Comparison of ENCODE assay signal across 1 cellular context in the genomic region with DNA sequence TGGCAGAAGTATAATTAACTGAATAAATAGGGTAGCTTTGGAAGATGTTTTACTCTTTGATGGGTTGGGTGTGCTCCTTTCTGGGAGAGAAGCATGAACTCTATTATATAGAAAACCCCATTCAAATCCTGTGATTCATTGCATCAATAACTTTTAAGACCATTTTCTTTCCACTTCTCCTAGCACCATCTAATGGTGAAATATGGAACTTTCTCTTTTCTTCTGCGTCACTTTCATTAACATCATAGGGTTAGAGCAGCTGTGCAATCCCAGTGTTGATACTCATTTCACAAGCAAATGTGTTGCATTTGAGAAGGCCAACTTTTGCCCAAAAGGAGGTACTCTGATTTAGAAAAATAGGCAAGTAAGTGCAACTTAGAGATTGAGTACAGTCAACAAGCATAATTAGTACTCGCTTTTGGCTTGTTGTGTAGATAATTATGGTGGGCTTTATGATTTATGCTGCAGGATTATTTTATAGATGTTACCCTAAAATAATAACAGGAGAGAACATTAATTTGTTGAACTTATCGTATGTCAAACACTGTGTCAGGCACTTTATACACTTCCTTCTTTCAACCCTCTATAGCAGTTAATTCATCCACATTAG.
TF ChIP-seq lines count a peak whose summit lies in the region.

No MANE protein-coding gene starts in this region.

TF ChIP-seq in K562, 482 proteins besides CTCF, POLR2A, EP300 and RAD21 (continued from another document and continues in another):
- TF ChIP-seq DNMT1 (IDR thresholded peaks at IDR 0.05) (no peak), MEF2D (tag; conservative IDR thresholded peaks at IDR 0.05; ENCODE audit: low read depth) (no peak), SUPT5H (IDR thresholded peaks at IDR 0.05) (peak; percentile 91), THRAP3 (IDR thresholded peaks at IDR 0.05; ENCODE audit: borderline replicate concordance) (0 out of 2 replicates have a peak, but pooled peaks have one; percentile 42), BACH1 (tag; IDR thresholded peaks at IDR 0.05) (peak; percentile 66; the same call in 1 of the 2 replicates), SP1 (CRISPR knock-in tag; IDR thresholded peaks at IDR 0.05) (0 out of 2 replicates have a peak, but pooled peaks have one; percentile 52), RFX5 (IDR thresholded peaks at IDR 0.05; ENCODE audit: low read depth, low read length) (no peak; the same call in 1 of the 2 replicates), ATF1 (CRISPR knock-in tag; IDR thresholded peaks at IDR 0.05) (no peak), ATF1 (tag; IDR thresholded peaks at IDR 0.05) (peak; percentile 58), NCOR1 (IDR thresholded peaks at IDR 0.05) (peak; percentile 42; the same call in 1 of the 2 replicates), GTF2F1 (IDR thresholded peaks at IDR 0.05; ENCODE audit: low read depth, low read length) (no peak), ZFP30 (CRISPR knock-in tag; IDR thresholded peaks at IDR 0.05; ENCODE audit: borderline replicate concordance) (peak; percentile 8; the same call in 1 of the 2 replicates), ZSCAN29 (IDR thresholded peaks at IDR 0.05) (no peak; the same call in 1 of the 2 replicates), CREB1 (IDR thresholded peaks at IDR 0.05) (peak; percentile 62; the same call in 1 of the 2 replicates), CREB1 (CRISPR knock-in tag; IDR thresholded peaks at IDR 0.05) (peak; percentile 46; the same call in 1 of the 2 replicates), ZNF436 (CRISPR knock-in tag; IDR thresholded peaks at IDR 0.05) (peak; percentile 26; the same call in 1 of the 2 replicates)
- TF ChIP-seq, protein P1, sequence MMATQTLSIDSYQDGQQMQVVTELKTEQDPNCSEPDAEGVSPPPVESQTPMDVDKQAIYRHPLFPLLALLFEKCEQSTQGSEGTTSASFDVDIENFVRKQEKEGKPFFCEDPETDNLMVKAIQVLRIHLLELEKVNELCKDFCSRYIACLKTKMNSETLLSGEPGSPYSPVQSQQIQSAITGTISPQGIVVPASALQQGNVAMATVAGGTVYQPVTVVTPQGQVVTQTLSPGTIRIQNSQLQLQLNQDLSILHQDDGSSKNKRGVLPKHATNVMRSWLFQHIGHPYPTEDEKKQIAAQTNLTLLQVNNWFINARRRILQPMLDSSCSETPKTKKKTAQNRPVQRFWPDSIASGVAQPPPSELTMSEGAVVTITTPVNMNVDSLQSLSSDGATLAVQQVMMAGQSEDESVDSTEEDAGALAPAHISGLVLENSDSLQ (IDR thresholded peaks at IDR 0.05), result peak; percentile 39
- TF ChIP-seq, protein P2, sequence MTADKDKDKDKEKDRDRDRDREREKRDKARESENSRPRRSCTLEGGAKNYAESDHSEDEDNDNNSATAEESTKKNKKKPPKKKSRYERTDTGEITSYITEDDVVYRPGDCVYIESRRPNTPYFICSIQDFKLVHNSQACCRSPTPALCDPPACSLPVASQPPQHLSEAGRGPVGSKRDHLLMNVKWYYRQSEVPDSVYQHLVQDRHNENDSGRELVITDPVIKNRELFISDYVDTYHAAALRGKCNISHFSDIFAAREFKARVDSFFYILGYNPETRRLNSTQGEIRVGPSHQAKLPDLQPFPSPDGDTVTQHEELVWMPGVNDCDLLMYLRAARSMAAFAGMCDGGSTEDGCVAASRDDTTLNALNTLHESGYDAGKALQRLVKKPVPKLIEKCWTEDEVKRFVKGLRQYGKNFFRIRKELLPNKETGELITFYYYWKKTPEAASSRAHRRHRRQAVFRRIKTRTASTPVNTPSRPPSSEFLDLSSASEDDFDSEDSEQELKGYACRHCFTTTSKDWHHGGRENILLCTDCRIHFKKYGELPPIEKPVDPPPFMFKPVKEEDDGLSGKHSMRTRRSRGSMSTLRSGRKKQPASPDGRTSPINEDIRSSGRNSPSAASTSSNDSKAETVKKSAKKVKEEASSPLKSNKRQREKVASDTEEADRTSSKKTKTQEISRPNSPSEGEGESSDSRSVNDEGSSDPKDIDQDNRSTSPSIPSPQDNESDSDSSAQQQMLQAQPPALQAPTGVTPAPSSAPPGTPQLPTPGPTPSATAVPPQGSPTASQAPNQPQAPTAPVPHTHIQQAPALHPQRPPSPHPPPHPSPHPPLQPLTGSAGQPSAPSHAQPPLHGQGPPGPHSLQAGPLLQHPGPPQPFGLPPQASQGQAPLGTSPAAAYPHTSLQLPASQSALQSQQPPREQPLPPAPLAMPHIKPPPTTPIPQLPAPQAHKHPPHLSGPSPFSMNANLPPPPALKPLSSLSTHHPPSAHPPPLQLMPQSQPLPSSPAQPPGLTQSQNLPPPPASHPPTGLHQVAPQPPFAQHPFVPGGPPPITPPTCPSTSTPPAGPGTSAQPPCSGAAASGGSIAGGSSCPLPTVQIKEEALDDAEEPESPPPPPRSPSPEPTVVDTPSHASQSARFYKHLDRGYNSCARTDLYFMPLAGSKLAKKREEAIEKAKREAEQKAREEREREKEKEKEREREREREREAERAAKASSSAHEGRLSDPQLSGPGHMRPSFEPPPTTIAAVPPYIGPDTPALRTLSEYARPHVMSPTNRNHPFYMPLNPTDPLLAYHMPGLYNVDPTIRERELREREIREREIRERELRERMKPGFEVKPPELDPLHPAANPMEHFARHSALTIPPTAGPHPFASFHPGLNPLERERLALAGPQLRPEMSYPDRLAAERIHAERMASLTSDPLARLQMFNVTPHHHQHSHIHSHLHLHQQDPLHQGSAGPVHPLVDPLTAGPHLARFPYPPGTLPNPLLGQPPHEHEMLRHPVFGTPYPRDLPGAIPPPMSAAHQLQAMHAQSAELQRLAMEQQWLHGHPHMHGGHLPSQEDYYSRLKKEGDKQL (CRISPR knock-in tag; IDR thresholded peaks at IDR 0.05; ENCODE audit: borderline replicate concordance), result no peak
- TF ChIP-seq, protein P3, sequence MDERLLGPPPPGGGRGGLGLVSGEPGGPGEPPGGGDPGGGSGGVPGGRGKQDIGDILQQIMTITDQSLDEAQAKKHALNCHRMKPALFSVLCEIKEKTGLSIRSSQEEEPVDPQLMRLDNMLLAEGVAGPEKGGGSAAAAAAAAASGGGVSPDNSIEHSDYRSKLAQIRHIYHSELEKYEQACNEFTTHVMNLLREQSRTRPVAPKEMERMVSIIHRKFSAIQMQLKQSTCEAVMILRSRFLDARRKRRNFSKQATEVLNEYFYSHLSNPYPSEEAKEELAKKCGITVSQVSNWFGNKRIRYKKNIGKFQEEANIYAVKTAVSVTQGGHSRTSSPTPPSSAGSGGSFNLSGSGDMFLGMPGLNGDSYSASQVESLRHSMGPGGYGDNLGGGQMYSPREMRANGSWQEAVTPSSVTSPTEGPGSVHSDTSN (CRISPR knock-in tag; IDR thresholded peaks at IDR 0.05; ENCODE audit: low read depth), result no peak
- TF ChIP-seq, protein P3 (tag; conservative IDR thresholded peaks at IDR 0.05; ENCODE audit: low read depth), result peak; percentile 37; the same call in 1 of the 2 replicates
- TF ChIP-seq, protein P4, sequence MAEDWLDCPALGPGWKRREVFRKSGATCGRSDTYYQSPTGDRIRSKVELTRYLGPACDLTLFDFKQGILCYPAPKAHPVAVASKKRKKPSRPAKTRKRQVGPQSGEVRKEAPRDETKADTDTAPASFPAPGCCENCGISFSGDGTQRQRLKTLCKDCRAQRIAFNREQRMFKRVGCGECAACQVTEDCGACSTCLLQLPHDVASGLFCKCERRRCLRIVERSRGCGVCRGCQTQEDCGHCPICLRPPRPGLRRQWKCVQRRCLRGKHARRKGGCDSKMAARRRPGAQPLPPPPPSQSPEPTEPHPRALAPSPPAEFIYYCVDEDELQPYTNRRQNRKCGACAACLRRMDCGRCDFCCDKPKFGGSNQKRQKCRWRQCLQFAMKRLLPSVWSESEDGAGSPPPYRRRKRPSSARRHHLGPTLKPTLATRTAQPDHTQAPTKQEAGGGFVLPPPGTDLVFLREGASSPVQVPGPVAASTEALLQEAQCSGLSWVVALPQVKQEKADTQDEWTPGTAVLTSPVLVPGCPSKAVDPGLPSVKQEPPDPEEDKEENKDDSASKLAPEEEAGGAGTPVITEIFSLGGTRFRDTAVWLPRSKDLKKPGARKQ (CRISPR knock-in tag; IDR thresholded peaks at IDR 0.05), result peak; percentile 86; the same call in 1 of the 2 replicates
- TF ChIP-seq, protein P5, sequence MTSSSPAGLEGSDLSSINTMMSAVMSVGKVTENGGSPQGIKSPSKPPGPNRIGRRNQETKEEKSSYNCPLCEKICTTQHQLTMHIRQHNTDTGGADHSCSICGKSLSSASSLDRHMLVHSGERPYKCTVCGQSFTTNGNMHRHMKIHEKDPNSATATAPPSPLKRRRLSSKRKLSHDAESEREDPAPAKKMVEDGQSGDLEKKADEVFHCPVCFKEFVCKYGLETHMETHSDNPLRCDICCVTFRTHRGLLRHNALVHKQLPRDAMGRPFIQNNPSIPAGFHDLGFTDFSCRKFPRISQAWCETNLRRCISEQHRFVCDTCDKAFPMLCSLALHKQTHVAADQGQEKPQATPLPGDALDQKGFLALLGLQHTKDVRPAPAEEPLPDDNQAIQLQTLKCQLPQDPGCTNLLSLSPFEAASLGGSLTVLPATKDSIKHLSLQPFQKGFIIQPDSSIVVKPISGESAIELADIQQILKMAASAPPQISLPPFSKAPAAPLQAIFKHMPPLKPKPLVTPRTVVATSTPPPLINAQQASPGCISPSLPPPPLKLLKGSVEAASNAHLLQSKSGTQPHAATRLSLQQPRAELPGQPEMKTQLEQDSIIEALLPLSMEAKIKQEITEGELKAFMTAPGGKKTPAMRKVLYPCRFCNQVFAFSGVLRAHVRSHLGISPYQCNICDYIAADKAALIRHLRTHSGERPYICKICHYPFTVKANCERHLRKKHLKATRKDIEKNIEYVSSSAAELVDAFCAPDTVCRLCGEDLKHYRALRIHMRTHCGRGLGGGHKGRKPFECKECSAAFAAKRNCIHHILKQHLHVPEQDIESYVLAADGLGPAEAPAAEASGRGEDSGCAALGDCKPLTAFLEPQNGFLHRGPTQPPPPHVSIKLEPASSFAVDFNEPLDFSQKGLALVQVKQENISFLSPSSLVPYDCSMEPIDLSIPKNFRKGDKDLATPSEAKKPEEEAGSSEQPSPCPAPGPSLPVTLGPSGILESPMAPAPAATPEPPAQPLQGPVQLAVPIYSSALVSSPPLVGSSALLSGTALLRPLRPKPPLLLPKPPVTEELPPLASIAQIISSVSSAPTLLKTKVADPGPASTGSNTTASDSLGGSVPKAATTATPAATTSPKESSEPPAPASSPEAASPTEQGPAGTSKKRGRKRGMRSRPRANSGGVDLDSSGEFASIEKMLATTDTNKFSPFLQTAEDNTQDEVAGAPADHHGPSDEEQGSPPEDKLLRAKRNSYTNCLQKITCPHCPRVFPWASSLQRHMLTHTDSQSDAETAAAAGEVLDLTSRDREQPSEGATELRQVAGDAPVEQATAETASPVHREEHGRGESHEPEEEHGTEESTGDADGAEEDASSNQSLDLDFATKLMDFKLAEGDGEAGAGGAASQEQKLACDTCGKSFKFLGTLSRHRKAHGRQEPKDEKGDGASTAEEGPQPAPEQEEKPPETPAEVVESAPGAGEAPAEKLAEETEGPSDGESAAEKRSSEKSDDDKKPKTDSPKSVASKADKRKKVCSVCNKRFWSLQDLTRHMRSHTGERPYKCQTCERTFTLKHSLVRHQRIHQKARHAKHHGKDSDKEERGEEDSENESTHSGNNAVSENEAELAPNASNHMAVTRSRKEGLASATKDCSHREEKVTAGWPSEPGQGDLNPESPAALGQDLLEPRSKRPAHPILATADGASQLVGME (CRISPR knock-in tag; IDR thresholded peaks at IDR 0.05), result no peak
- TF ChIP-seq, protein P6, sequence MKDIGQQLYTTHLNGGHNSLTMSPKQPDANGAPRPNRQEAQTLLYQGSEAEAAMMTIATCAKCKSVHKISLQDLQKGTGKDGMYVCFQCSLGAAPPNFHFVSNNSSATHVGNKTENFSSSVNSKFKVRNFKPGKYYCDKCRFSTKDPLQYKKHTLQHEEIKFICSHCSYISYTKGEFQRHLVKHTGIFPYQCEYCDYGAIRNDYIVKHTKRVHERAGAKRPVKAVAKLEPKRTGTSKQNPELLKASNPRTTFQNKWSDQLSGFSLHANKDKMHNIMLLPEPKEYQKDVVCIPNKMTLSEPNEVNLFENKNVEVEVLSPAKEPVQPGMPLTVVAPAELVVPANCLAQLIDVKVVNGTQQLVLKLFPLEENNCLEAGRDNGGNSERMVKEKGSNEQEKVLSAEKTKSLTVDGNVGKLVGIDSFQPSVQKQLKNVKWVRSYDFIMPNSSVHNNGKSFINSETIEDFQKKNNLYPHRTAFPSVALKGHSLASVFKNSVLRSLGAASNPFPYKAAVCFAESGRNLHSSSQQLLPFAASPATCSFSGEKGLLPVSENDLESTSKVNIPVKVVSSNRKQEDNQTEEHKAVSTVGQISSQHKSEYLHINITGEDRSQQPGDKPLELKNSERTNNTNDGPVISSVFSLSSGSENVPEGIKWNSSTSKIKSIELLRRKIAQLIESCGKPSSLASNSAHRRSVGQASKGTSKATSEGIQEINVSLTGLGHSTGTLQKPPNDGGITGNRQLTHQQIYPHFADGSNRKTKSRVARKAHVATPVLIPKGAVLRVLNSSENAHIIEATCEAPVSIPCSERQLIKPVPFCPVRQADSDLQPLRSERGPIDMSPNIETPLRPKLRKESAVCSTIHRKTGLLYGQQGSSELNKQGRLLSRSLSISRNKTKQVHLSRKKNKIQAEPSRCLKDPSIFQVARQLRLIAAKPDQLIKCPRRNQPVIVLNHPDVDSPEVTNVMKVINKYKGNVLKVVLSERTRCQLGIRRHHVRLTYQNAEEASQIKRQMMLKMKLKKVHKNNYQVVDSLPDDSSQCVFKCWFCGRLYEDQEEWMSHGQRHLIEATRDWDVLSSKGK (CRISPR knock-in tag; IDR thresholded peaks at IDR 0.05), result 0 out of 2 replicates have a peak, but pooled peaks have one; percentile 82
- TF ChIP-seq, protein P7, sequence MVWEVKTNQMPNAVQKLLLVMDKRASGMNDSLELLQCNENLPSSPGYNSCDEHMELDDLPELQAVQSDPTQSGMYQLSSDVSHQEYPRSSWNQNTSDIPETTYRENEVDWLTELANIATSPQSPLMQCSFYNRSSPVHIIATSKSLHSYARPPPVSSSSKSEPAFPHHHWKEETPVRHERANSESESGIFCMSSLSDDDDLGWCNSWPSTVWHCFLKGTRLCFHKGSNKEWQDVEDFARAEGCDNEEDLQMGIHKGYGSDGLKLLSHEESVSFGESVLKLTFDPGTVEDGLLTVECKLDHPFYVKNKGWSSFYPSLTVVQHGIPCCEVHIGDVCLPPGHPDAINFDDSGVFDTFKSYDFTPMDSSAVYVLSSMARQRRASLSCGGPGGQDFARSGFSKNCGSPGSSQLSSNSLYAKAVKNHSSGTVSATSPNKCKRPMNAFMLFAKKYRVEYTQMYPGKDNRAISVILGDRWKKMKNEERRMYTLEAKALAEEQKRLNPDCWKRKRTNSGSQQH (CRISPR knock-in tag; IDR thresholded peaks at IDR 0.05), result no peak
- TF ChIP-seq, protein P8, sequence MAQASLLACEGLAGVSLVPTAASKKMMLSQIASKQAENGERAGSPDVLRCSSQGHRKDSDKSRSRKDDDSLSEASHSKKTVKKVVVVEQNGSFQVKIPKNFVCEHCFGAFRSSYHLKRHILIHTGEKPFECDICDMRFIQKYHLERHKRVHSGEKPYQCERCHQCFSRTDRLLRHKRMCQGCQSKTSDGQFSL (CRISPR knock-in tag; IDR thresholded peaks at IDR 0.05), result no peak
- TF ChIP-seq, protein P8 (tag; IDR thresholded peaks at IDR 0.05), result no peak
